In the genomic region with DNA sequence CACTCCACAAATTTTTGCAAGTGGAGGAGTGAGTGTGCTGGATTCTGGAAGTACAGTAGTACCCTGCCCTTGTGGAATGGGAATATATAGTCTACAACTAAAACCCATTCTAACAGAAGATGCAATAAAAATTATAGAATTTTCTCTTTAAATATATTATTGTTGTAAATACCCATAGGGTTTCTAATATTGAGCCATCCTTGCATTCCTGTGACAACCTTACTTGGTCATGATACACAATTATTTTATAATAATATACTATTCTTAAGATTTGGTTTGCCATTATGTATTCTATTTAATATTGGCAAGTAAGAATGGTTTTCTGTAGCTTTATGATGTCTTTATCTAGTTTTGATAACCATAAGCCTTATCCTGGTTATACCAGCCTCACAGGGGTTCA, we compare ENCODE assay signal across 23 cellular contexts. TPM values are rescaled to one million over a fixed set of nuclear protein-coding genes. Genes with fewer than 3 reads are reported as not detected.
"Had no signal": no experiment of that assay in that cellular context is flagged by ENCODE, and none has a peak within 500 bp of the region (broad histone marks: within the 10 kb centered on the region; RNA-seq: fewer than 3 reads in every experiment).

No MANE protein-coding gene starts in this region.

- H3K4me3 ChIP-seq: coronary artery, gastroesophageal sphincter, heart left ventricle, hepatocyte, lung, psoas muscle, sigmoid colon, stomach, thyroid gland had no signal

- H3K27ac ChIP-seq: coronary artery, foreskin keratinocyte, gastroesophageal sphincter, heart left ventricle, hepatocyte, psoas muscle, sigmoid colon, stomach, thyroid gland had no signal

- H3K27me3 Mint-ChIP-seq: type B pancreatic cell had no signal

- H3K9me3 ChIP-seq: thyroid gland had no signal

- ATAC-seq: foreskin keratinocyte; gastroesophageal sphincter; heart left ventricle; left lobe of liver; naive thymus-derived CD4-positive, alpha-beta T cell; psoas muscle; right cardiac atrium; stimulated activated effector memory CD8-positive, alpha-beta T cell treated with anti-CD3 and anti-CD28 coated beads, Interleukin-12 subunit alpha, Interleukin-12 subunit beta, amount 100 ng/mL, for 72 hours had no signal

- H3K4me2 ChIP-seq: hepatocyte had no signal

- H2AFZ ChIP-seq: hepatocyte had no signal

- H3K4me1 ChIP-seq: gastroesophageal sphincter, heart left ventricle, psoas muscle, sigmoid colon, stomach, thyroid gland had no signal

- DNase-seq: effector CD4-positive, alpha-beta T cell; foreskin keratinocyte; heart left ventricle; kidney; mesendoderm; midbrain; naive thymus-derived CD4-positive, alpha-beta T cell; nephron progenitor cell; psoas muscle; right cardiac atrium; sigmoid colon; stimulated activated CD4-positive, alpha-beta T cell treated with anti-CD3 and anti-CD28 coated beads, Interleukin-2, amount 100 ng/mL, for 24 hours; stimulated activated CD4-positive, alpha-beta T cell treated with anti-CD3 and anti-CD28 coated beads, Interleukin-4, amount 100 ng/mL, for 24 hours; stimulated activated naive CD4-positive, alpha-beta T cell treated with Interleukin-2 at 50 U/mL for 16 hours; stomach; thyroid gland had no signal

- H3K36me3 Mint-ChIP-seq: stimulated activated effector memory CD8-positive, alpha-beta T cell treated with anti-CD3 and anti-CD28 coated beads, Interleukin-12 subunit alpha, Interleukin-12 subunit beta, amount 100 ng/mL, for 72 hours had no signal

- H3K36me3 ChIP-seq: gastroesophageal sphincter, heart left ventricle, sigmoid colon, stomach, thyroid gland had no signal

- H3K4me3 Mint-ChIP-seq: naive thymus-derived CD4-positive, alpha-beta T cell; nephron progenitor cell; stimulated activated effector memory CD8-positive, alpha-beta T cell treated with anti-CD3 and anti-CD28 coated beads, Interleukin-12 subunit alpha, Interleukin-12 subunit beta, amount 100 ng/mL, for 72 hours; type B pancreatic cell had no signal

- H3K4me1 Mint-ChIP-seq: nephron progenitor cell; stimulated activated effector memory CD8-positive, alpha-beta T cell treated with anti-CD3 and anti-CD28 coated beads, Interleukin-12 subunit alpha, Interleukin-12 subunit beta, amount 100 ng/mL, for 72 hours had no signal

- FAIRE-seq: kidney had no signal

- H3K79me2 ChIP-seq: hepatocyte had no signal

- H3K27ac Mint-ChIP-seq: naive thymus-derived CD4-positive, alpha-beta T cell; nephron progenitor cell; stimulated activated effector memory CD8-positive, alpha-beta T cell treated with anti-CD3 and anti-CD28 coated beads, Interleukin-12 subunit alpha, Interleukin-12 subunit beta, amount 100 ng/mL, for 72 hours; type B pancreatic cell had no signal

RNA-seq across cellular contexts. Expression of gene EML6, which starts 52.2 kb away (rescaled TPM):
- polyA plus RNA-seq: naive thymus-derived CD4-positive, alpha-beta T cell had no signal
